In the genomic region with DNA sequence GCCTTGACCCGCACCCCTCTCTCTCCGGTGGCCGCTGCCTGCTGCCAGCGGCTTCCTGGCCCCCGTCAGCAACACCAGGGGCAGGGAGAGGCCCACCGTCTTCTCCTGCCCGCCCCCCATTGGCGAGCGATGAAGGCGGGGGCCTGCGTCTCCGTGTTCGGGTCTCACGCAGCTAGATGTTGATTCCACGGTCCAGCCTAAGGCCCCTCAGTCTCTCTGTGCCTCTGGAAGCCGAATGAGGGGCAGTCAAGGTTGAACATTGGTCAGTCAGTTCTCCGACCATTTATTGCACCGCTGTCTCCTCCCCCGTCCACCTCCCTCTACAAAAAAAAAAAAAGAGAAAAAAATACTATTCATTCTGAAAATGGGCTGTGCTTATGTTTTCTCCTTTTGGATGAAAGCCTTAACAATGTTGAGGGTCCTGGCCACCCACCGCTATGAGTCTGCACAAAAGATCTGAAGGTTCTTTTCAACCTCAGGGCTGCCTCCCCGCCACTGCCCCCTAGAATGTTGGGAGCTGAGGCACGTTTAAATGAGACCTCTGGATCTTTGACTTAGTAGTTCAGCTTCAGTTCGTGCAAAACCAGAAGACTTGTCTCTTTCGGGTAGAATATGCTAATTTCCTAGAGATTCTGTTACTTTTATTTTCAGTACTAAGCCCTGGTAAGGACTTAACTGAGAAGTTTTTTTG, we compare ENCODE assay signal across 8 cellular contexts. TPM values are rescaled to one million over a fixed set of nuclear protein-coding genes. Genes with fewer than 3 reads are reported as not detected.
DNase-seq lines count a peak whose midpoint lies in the region; ATAC-seq and TF ChIP-seq lines count a peak whose summit lies in the region.

No MANE protein-coding gene starts in this region.

- H3K27ac Mint-ChIP-seq in activated T-helper 1 cell treated with anti-CD3 and anti-CD28 coated beads, Interleukin-12 subunit alpha, Interleukin-12 subunit beta, Interleukin-2, Interleukin-4 antibody, amounts not matched to agents 30 ng/mL and 10 ng/mL and 1 ng/mL, durations not matched to agents 14 hours and 24 hours and 36 hours = peak overlapping the region; percentile 93

- peak overlapping the region; percentile 78 for H2BK5ac ChIP-seq in trophoblast cell (ENCODE audit: low read depth, low read length, poor library complexity)

- H4K12ac ChIP-seq in trophoblast cell (ENCODE audit: low read depth, low read length) = peak overlapping the region; percentile 1

- no peak overlapping the region for H3K23ac ChIP-seq in trophoblast cell (ENCODE audit: low read length)

- peaks cover 5% of the 10 kb centered on the region for H3K79me2 ChIP-seq in trophoblast cell (ENCODE audit: control insufficient read depth, insufficient read depth, low read length, poor library complexity)

- peak overlapping the region; percentile 87 for H3K14ac ChIP-seq in trophoblast cell (ENCODE audit: low read length)

- WGBS in trophoblast cell (ENCODE audit: extremely low coverage, insufficient coverage, insufficient read length) = no CpG with 5 or more reads among the region's 24 CpGs

- H3K9me3 Mint-ChIP-seq in activated T-helper 1 cell treated with anti-CD3 and anti-CD28 coated beads, Interleukin-12 subunit alpha, Interleukin-12 subunit beta, Interleukin-2, Interleukin-4 antibody, amounts not matched to agents 30 ng/mL and 10 ng/mL and 1 ng/mL, durations not matched to agents 14 hours and 24 hours and 36 hours = no peaks in the 10 kb centered on the region

- H2BK120ac ChIP-seq in trophoblast cell (ENCODE audit: insufficient read depth, low read length, poor library complexity) = peak overlapping the region; percentile 74

- H3K27me3 ChIP-seq in foreskin keratinocyte (no peaks in the 10 kb centered on the region), trophoblast cell (ENCODE audit: insufficient read depth, low read length) (no peaks in the 10 kb centered on the region)

- TF ChIP-seq CTCF in C4-2B (conservative IDR thresholded peaks at IDR 0.05) (peak; percentile 44), foreskin keratinocyte (conservative IDR thresholded peaks at IDR 0.05) (peak; percentile 32)

- H3K27ac ChIP-seq in C4-2B (peak overlapping the region; percentile 99), foreskin keratinocyte (peak overlapping the region; percentile 82), trophoblast cell (ENCODE audit: low read depth, low read length) (peak overlapping the region; percentile 88)

- intact Hi-C loops in activated T-helper 1 cell treated with anti-CD3 and anti-CD28 coated beads, Interleukin-12 subunit alpha, Interleukin-12 subunit beta, Interleukin-2, Interleukin-4 antibody, amounts not matched to agents 30 ng/mL and 10 ng/mL and 1 ng/mL, durations not matched to agents 14 hours and 24 hours and 36 hours (cut with micrococcal nuclease) = loop anchor here (1.0 to 5.0 kb wide), 3 partner anchors 291 to 1506 kb away; a partner anchor contains a TSS

- H3K9ac ChIP-seq in trophoblast cell (ENCODE audit: low read length) = peak overlapping the region; percentile 99

- peak; percentile 34 for DNase-seq in M059J (ENCODE audit: low read depth)
- peak; percentile 2 for DNase-seq in activated T-helper 1 cell treated with anti-CD3 and anti-CD28 coated beads, Interleukin-12 subunit alpha, Interleukin-12 subunit beta, Interleukin-2, Interleukin-4 antibody, amounts not matched to agents 30 ng/mL and 10 ng/mL and 1 ng/mL, durations not matched to agents 14 hours and 24 hours and 36 hours (ENCODE audit: low spot score)
- no peak for DNase-seq in foreskin keratinocyte
- DNase-seq in trophoblast cell = peak in 1 of 2 donors; percentile 30
- no peak for DNase-seq in COLO829 (ENCODE audit: low spot score)

- ATAC-seq in GM21367 (IDR thresholded peaks at IDR 0.05; ENCODE audit: unreplicated experiment) (peak; percentile 20), foreskin keratinocyte (no peak), GM21576 (IDR thresholded peaks at IDR 0.05; ENCODE audit: unreplicated experiment) (no peak)

- H3K4ac ChIP-seq in trophoblast cell (ENCODE audit: low read depth, low read length) = peak overlapping the region; percentile 24

- peaks cover 5% of the 10 kb centered on the region for H3K79me1 ChIP-seq in trophoblast cell (ENCODE audit: low read length)

- H3K36me3 Mint-ChIP-seq in activated T-helper 1 cell treated with anti-CD3 and anti-CD28 coated beads, Interleukin-12 subunit alpha, Interleukin-12 subunit beta, Interleukin-2, Interleukin-4 antibody, amounts not matched to agents 30 ng/mL and 10 ng/mL and 1 ng/mL, durations not matched to agents 14 hours and 24 hours and 36 hours (ENCODE audit: low read depth) = peaks cover 19% of the 10 kb centered on the region

- peaks cover 6% of the 10 kb centered on the region for H3K4me1 ChIP-seq in foreskin keratinocyte
- peaks cover 0 to 5% of the 10 kb centered on the region in 2 experiments for H3K4me1 ChIP-seq in trophoblast cell (ENCODE audit: control insufficient read depth in 1 of 2, insufficient read depth in 2 of 2, low read length in 2 of 2)

- H3K27me3 Mint-ChIP-seq in activated T-helper 1 cell treated with anti-CD3 and anti-CD28 coated beads, Interleukin-12 subunit alpha, Interleukin-12 subunit beta, Interleukin-2, Interleukin-4 antibody, amounts not matched to agents 30 ng/mL and 10 ng/mL and 1 ng/mL, durations not matched to agents 14 hours and 24 hours and 36 hours (ENCODE audit: insufficient read depth) = no peaks in the 10 kb centered on the region

- no peaks in the 10 kb centered on the region for H3K9me3 ChIP-seq in trophoblast cell (ENCODE audit: insufficient read depth, low read depth, low read length)

- H4K8ac ChIP-seq in trophoblast cell (ENCODE audit: low read depth, low read length) = peak overlapping the region; percentile 90

- H2AFZ ChIP-seq in trophoblast cell (ENCODE audit: insufficient read depth, low read length, poor library complexity) = peak overlapping the region; percentile 3

- peak overlapping the region; percentile 92 for H4K91ac ChIP-seq in trophoblast cell (ENCODE audit: low read depth, low read length)

- H3K4me2 ChIP-seq in trophoblast cell (ENCODE audit: low read length) = peak overlapping the region; percentile 61

- no peak overlapping the region for H2BK12ac ChIP-seq in trophoblast cell (ENCODE audit: low read length)

- peaks cover 47% of the 10 kb centered on the region for H3K4me1 Mint-ChIP-seq in activated T-helper 1 cell treated with anti-CD3 and anti-CD28 coated beads, Interleukin-12 subunit alpha, Interleukin-12 subunit beta, Interleukin-2, Interleukin-4 antibody, amounts not matched to agents 30 ng/mL and 10 ng/mL and 1 ng/mL, durations not matched to agents 14 hours and 24 hours and 36 hours (ENCODE audit: low read depth)

- H3K18ac ChIP-seq in trophoblast cell (ENCODE audit: low read length) = peak overlapping the region; percentile 87

- H3K36me3 ChIP-seq in trophoblast cell (ENCODE audit: control insufficient read depth in 1 of 2, insufficient read depth in 2 of 2, low read length in 2 of 2) = peaks cover 4 to 11% of the 10 kb centered on the region in 2 experiments

- H3K4me3 ChIP-seq in trophoblast cell (ENCODE audit: low read depth, low read length) = peak overlapping the region; percentile 96

- H2AK5ac ChIP-seq in trophoblast cell (ENCODE audit: low read length) = peak overlapping the region; percentile 1

- peak overlapping the region; percentile 90 for H3K4me3 Mint-ChIP-seq in activated T-helper 1 cell treated with anti-CD3 and anti-CD28 coated beads, Interleukin-12 subunit alpha, Interleukin-12 subunit beta, Interleukin-2, Interleukin-4 antibody, amounts not matched to agents 30 ng/mL and 10 ng/mL and 1 ng/mL, durations not matched to agents 14 hours and 24 hours and 36 hours

RNA-seq across cellular contexts. Expression of a gene that starts 0.7 kb away (rescaled TPM):
- 10.3 and 16.4 TPM in 2 replicates for total RNA-seq in M059J (2014; rRNA removed; shearing (Covaris generic))
- 98.0 and 103 TPM in 2 replicates for total RNA-seq in activated T-helper 1 cell treated with anti-CD3 and anti-CD28 coated beads, Interleukin-12 subunit alpha, Interleukin-12 subunit beta, Interleukin-2, Interleukin-4 antibody, amounts not matched to agents 30 ng/mL and 10 ng/mL and 1 ng/mL, durations not matched to agents 14 hours and 24 hours and 36 hours
- 21.1 and 22.1 TPM in 2 replicates for total RNA-seq in foreskin keratinocyte
- 4.6 and 5.8 TPM in 2 replicates for polyA plus RNA-seq in foreskin keratinocyte
- 31.5 and 31.9 TPM in 2 replicates for polyA plus RNA-seq in trophoblast cell (2013)

Comparison
In these comparisons a context has a peak if more than half of its experiments do, and no peak if none do; other contexts are left out.
1. DNase-seq: peak in M059J (single experiment) and activated T-helper 1 cell treated with anti-CD3 and anti-CD28 coated beads, Interleukin-12 subunit alpha, Interleukin-12 subunit beta, Interleukin-2, Interleukin-4 antibody, amounts not matched to agents 30 ng/mL and 10 ng/mL and 1 ng/mL, durations not matched to agents 14 hours and 24 hours and 36 hours (single experiment); none in foreskin keratinocyte (0 of 2) and COLO829 (single experiment).
2. Peak in every context shown above with its lines, with median percentiles within 50 percentile points of each other: H3K27ac ChIP-seq.